In genomic region chr12:80937391-80938238, GRCh38 we compare ENCODE assay signal across 8 cellular contexts. TPM values are rescaled to one million over a fixed set of nuclear protein-coding genes. Genes with fewer than 3 reads are reported as not detected.
DNase-seq lines count a peak whose midpoint lies in the region; FAIRE-seq and TF ChIP-seq lines count a peak whose summit lies in the region.

Gene LIN7A, minus strand, starts transcription at chr12:80937934. Its CDS starts 212 bp downstream, at chr12:80937722.

- peak within 1 kb of the TSS; percentile 75 to 97 (median 96) for H3K27ac Mint-ChIP-seq in brain

- no peak for TF ChIP-seq CTCF in brain (conservative IDR thresholded peaks at IDR 0.05)

- H3K36me3 Mint-ChIP-seq in brain = no peaks in the 10 kb centered on the region

- H3K27me3 Mint-ChIP-seq in brain = peaks cover 5% of the 10 kb centered on the region

- H3K27me3 ChIP-seq in HAP-1 (ENCODE audit: low read depth) (no peaks in the 10 kb centered on the region), small intestine (ENCODE audit: control insufficient read depth in 2 of 2, insufficient read depth in 2 of 2, low read length in 2 of 2) (peaks cover 0 to 12% of the 10 kb centered on the region in 2 donors)

- WGBS in small intestine, 3 donors = 3 to 9% (median 5%) methylated on average over 43 to 45 of the region's 47 CpGs

- peaks cover 46% of the 10 kb centered on the region for H3K4me1 ChIP-seq in HAP-1
- H3K4me1 ChIP-seq in small intestine (ENCODE audit: control insufficient read depth in 2 of 2, insufficient read depth in 1 of 2, low read depth in 1 of 2, low read length in 1 of 2) = no peaks in the 10 kb centered on the region

- H3K9me3 ChIP-seq in HAP-1 (no peaks in the 10 kb centered on the region), small intestine (ENCODE audit: control insufficient read depth, low read depth) (no peaks in the 10 kb centered on the region)

- H3K36me3 ChIP-seq in HAP-1 (replicated peaks) (no peaks in the 10 kb centered on the region), small intestine (ENCODE audit: control insufficient read depth in 2 of 2, insufficient read depth in 2 of 2, low read length in 2 of 2) (no peaks in the 10 kb centered on the region)

- H3K27ac ChIP-seq in small intestine (ENCODE audit: low read depth in 1 of 2, low read length in 1 of 2) = peak within 1 kb of the TSS in 1 of 2 donors; percentile 54

- in situ Hi-C loops in HAP-1 (cut with MboI; ENCODE audit: low sequenced_read_pairs) = no loop called here

- H3K4me3 ChIP-seq in HAP-1 = peak within 1 kb of the TSS; percentile 79
- peak within 1 kb of the TSS; percentile 22 to 41 for H3K4me3 ChIP-seq in small intestine (ENCODE audit: low read depth in 1 of 2, low read length in 2 of 2)

- FAIRE-seq in small intestine (lab: Jason Lieb, UNC) = no peak

- H3K4me3 Mint-ChIP-seq in brain = peak within 1 kb of the TSS; percentile 93 to 99 (median 95)

- H3K4me1 Mint-ChIP-seq in brain = peaks cover 44% of the 10 kb centered on the region

- no peaks in the 10 kb centered on the region for H3K9me3 Mint-ChIP-seq in brain

- DNase-seq in GM04504 (ENCODE audit: low read depth) (peak; percentile 18), HAP-1 (ENCODE audit: low spot score in 2 of 2) (peak; percentile 80 to 81), NCI-H128 (lab: John Stamatoyannopoulos, UW; ENCODE audit: unreplicated experiment) (peak; percentile 43), iPS-NIHi11 (ENCODE audit: low spot score) (peak; percentile 54), small intestine (no peak)
- no peak for DNase-seq in activated CD8-positive, alpha-beta memory T cell treated with anti-CD3 and anti-CD28 coated beads, Interleukin-2, amount 50 U/mL, for 48 hours
- no peak for DNase-seq in activated CD4-positive, alpha-beta T cell treated with anti-CD3 and anti-CD28 coated beads for 48 hours

RNA-seq across cellular contexts. Expression of gene LIN7A, which starts in this region (rescaled TPM):
- polyA plus RNA-seq in brain (ENCODE audit: insufficient read depth, low read depth, low replicate concordance) = 10.4 TPM
- polyA plus RNA-seq in small intestine = under 1 TPM; 0.27 to 0.89 (median 0.34) TPM

Comparison
In these comparisons a context has a peak if more than half of its experiments do, and no peak if none do; other contexts are left out.
1. DNase-seq: peak in GM04504 (single experiment), HAP-1 (2 of 2), NCI-H128 (single experiment) and iPS-NIHi11 (single experiment); none in small intestine (single experiment), activated CD8-positive, alpha-beta memory T cell treated with anti-CD3 and anti-CD28 coated beads, Interleukin-2, amount 50 U/mL, for 48 hours (single experiment) and activated CD4-positive, alpha-beta T cell treated with anti-CD3 and anti-CD28 coated beads for 48 hours (single experiment).